Comparison of ENCODE assay signal across 8 cellular contexts in genomic region chr6:110178626-110179405, GRCh38. TPM values are rescaled to one million over a fixed set of nuclear protein-coding genes. Genes with fewer than 3 reads are reported as not detected.
A peak's percentile ranks its signal among the peaks of the same experiment; 100 is the strongest.
DNase-seq lines count a peak whose midpoint lies in the region; ATAC-seq and TF ChIP-seq lines count a peak whose summit lies in the region.

No MANE protein-coding gene starts in this region.

- peak; percentile 76 for TF ChIP-seq CTCF in GM10248 (IDR thresholded peaks at IDR 0.05; ENCODE audit: control extremely low read depth, extremely low read depth, low read depth, missing control alignments)
- TF ChIP-seq CTCF in chondrocyte (IDR thresholded peaks at IDR 0.05), result peak; percentile 84

- H3K27ac Mint-ChIP-seq in activated CD4-positive, alpha-beta T cell treated with anti-CD3 and anti-CD28 coated beads for 36 hours, result peak overlapping the region; percentile 7
- peak overlapping the region; percentile 99 for H3K27ac Mint-ChIP-seq in chondrocyte (ENCODE audit: unreplicated experiment)

- DNase-seq in GM10248 (ENCODE audit: extremely low spot score), result peak; percentile 45
- DNase-seq in NCI-H345 (lab: John Stamatoyannopoulos, UW), result peak; percentile 85
- DNase-seq in activated CD4-positive, alpha-beta T cell treated with anti-CD3 and anti-CD28 coated beads for 36 hours, result peak; percentile 73
- DNase-seq in chondrocyte (ENCODE audit: low spot score), result peak; percentile 83
- DNase-seq in kidney tubule cell (ENCODE audit: low spot score), result peak; percentile 81
- peak; percentile 10 to 23 for DNase-seq in stimulated activated CD4-positive, alpha-beta T cell treated with anti-CD3 and anti-CD28 coated beads, Interleukin-15, amount 100 ng/mL, for 48 hours (ENCODE audit: low read depth in 2 of 2)

- H3K36me3 Mint-ChIP-seq in activated CD4-positive, alpha-beta T cell treated with anti-CD3 and anti-CD28 coated beads for 36 hours (ENCODE audit: low read depth), result no peaks in the 10 kb centered on the region
- no peaks in the 10 kb centered on the region for H3K36me3 Mint-ChIP-seq in chondrocyte (ENCODE audit: low read depth)

- H3K4me1 Mint-ChIP-seq in activated CD4-positive, alpha-beta T cell treated with anti-CD3 and anti-CD28 coated beads for 36 hours, result peaks cover 3% of the 10 kb centered on the region
- H3K4me1 Mint-ChIP-seq in chondrocyte (ENCODE audit: low read depth), result peaks cover 9% of the 10 kb centered on the region

- peaks cover 14% of the 10 kb centered on the region for H3K27me3 Mint-ChIP-seq in activated CD4-positive, alpha-beta T cell treated with anti-CD3 and anti-CD28 coated beads for 36 hours
- H3K27me3 Mint-ChIP-seq in chondrocyte (ENCODE audit: low read depth), result no peaks in the 10 kb centered on the region

- H3K4me3 Mint-ChIP-seq in activated CD4-positive, alpha-beta T cell treated with anti-CD3 and anti-CD28 coated beads for 36 hours, result no peak overlapping the region
- H3K4me3 Mint-ChIP-seq in chondrocyte (ENCODE audit: unreplicated experiment), result peak overlapping the region; percentile 81

- intact Hi-C loops in activated CD4-positive, alpha-beta T cell treated with anti-CD3 and anti-CD28 coated beads for 36 hours (cut with DNase I, micrococcal nuclease), result loop anchor here (1.0 to 2.0 kb wide), 5 partner anchors 56 to 696 kb away; partner anchors contain the start of gene AMD1 (in 1 of the 2)

- CTCF ChIA-PET in GM10248 (lab: Yijun Ruan, JAX), result interaction anchor here (0.6 to 2.2 kb wide), 10 partner anchors 9 to 212 kb away, joined by 3 to 23 read pairs (median 3); no protein-coding TSS in a partner anchor
- CTCF ChIA-PET in activated CD4-positive, alpha-beta T cell treated with anti-CD3 and anti-CD28 coated beads for 36 hours (lab: Charles Lee), result interaction anchor here (0.6 to 1.6 kb wide), 6 partner anchors 9 to 488 kb away, joined by 3 to 7 read pairs (median 3); partner anchors contain the start of genes AK9 and FIG4

- POLR2A ChIA-PET in GM10248 (lab: Yijun Ruan, JAX), result no interaction called here
- POLR2A ChIA-PET in activated CD4-positive, alpha-beta T cell treated with anti-CD3 and anti-CD28 coated beads for 36 hours (lab: Charles Lee), result interaction anchor here (0.6 to 1.0 kb wide), 3 partner anchors 10 to 788 kb away, joined by 3 to 6 read pairs (median 4); no protein-coding TSS in a partner anchor

- ATAC-seq in HG03108 (IDR thresholded peaks at IDR 0.05; ENCODE audit: unreplicated experiment), result peak; percentile 33
- peak; percentile 43 for ATAC-seq in activated CD4-positive, alpha-beta T cell treated with anti-CD3 and anti-CD28 coated beads for 36 hours
- no peak for ATAC-seq in HG03280 (IDR thresholded peaks at IDR 0.05; ENCODE audit: unreplicated experiment)

- no peaks in the 10 kb centered on the region for H3K9me3 Mint-ChIP-seq in activated CD4-positive, alpha-beta T cell treated with anti-CD3 and anti-CD28 coated beads for 36 hours (ENCODE audit: low read depth)
- H3K9me3 Mint-ChIP-seq in chondrocyte (ENCODE audit: low read depth), result no peaks in the 10 kb centered on the region

RNA-seq across cellular contexts. Expression of gene WASF1, which starts 0.7 kb away (rescaled TPM):
- 1 to 10 TPM; 4.2 to 4.6 TPM for total RNA-seq in activated CD4-positive, alpha-beta T cell treated with anti-CD3 and anti-CD28 coated beads for 36 hours
- 13.7 to 22.9 TPM (median 20.3 TPM) in 3 replicates for total RNA-seq in chondrocyte

RNA-seq across cellular contexts. Expression of gene CDC40, which starts 1.4 kb away (rescaled TPM):
- total RNA-seq in activated CD4-positive, alpha-beta T cell treated with anti-CD3 and anti-CD28 coated beads for 36 hours, result 10 to 100 TPM; 28.0 to 33.7 TPM
- 13.0 to 15.6 TPM (median 15.2 TPM) in 3 replicates for total RNA-seq in chondrocyte

Comparison
In these comparisons a context has a peak if more than half of its experiments do, and no peak if none do; other contexts are left out.
1. DNase-seq: peak in every context shown above with its lines; median percentile 85 in NCI-H345; 83 in chondrocyte; 81 in kidney tubule cell; 73 in activated CD4-positive, alpha-beta T cell treated with anti-CD3 and anti-CD28 coated beads for 36 hours; 45 in GM10248; 16 in stimulated activated CD4-positive, alpha-beta T cell treated with anti-CD3 and anti-CD28 coated beads, Interleukin-15, amount 100 ng/mL, for 48 hours.